16 cellular contexts compared by ENCODE assay signal in the genomic region with DNA sequence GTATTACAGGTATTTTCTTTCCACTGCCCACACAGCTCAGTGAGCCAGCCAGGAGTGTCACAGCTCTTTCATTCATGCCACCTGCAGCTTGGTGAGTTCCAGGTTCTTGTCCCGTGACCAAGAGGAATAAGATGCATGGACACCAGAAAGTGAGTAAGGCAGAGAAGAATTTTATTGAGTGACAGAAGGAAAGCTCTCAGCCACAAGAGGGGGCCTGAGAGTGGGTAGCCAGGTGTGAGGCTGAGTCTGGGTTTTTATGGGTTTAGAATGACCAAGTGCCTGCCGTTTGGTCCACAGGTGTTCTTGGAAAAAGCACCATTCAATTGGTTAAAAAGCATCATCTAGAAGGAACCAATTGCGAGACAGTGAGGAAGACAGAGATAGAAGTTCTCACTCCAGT.
A peak's percentile ranks its signal among the peaks of the same experiment; 100 is the strongest.
DNase-seq lines count a peak whose midpoint lies in the region; ATAC-seq and TF ChIP-seq lines count a peak whose summit lies in the region.
"Had no signal": no experiment of that assay in that cellular context is flagged by ENCODE, and none has a peak within 500 bp of the region (broad histone marks: within the 10 kb centered on the region; RNA-seq: fewer than 3 reads in every experiment).

No MANE protein-coding gene starts in this region.

- H3K4me2 ChIP-seq in OCI-LY1 (ENCODE audit: low read length) = no peak overlapping the region

- H3K27me3 ChIP-seq in OCI-LY1 (ENCODE audit: insufficient read depth, low read length) = no peaks in the 10 kb centered on the region

- no peaks in the 10 kb centered on the region for H4K20me1 ChIP-seq in OCI-LY1 (ENCODE audit: insufficient read depth, low read length)

- no peak overlapping the region for H3K4me3 ChIP-seq in OCI-LY1 (ENCODE audit: low read depth, low read length, poor library complexity, severe bottlenecking)

- no peaks in the 10 kb centered on the region for H3K79me2 ChIP-seq in OCI-LY1 (ENCODE audit: insufficient read depth, low read length)

- H3K4me1 ChIP-seq in OCI-LY1 (ENCODE audit: insufficient read depth, low read length, severe bottlenecking) = no peaks in the 10 kb centered on the region

- ATAC-seq in activated CD4-positive, alpha-beta T cell treated with anti-CD3 and anti-CD28 coated beads for 36 hours = no peak
- ATAC-seq in stimulated activated effector memory CD8-positive, alpha-beta T cell treated with anti-CD3 and anti-CD28 coated beads, Interleukin-12 subunit alpha, Interleukin-12 subunit beta, amount 100 ng/mL, for 72 hours = peak; percentile 26

- no peaks in the 10 kb centered on the region for H3F3A ChIP-seq in OCI-LY1 (ENCODE audit: insufficient read depth, low read length)

- no peaks in the 10 kb centered on the region for H3K4me1 Mint-ChIP-seq in activated CD4-positive, alpha-beta T cell treated with anti-CD3 and anti-CD28 coated beads for 36 hours
- H3K4me1 Mint-ChIP-seq in chondrocyte (ENCODE audit: low read depth) = no peaks in the 10 kb centered on the region
- no peaks in the 10 kb centered on the region for H3K4me1 Mint-ChIP-seq in stimulated activated effector memory CD8-positive, alpha-beta T cell treated with anti-CD3 and anti-CD28 coated beads, Interleukin-12 subunit alpha, Interleukin-12 subunit beta, amount 100 ng/mL, for 72 hours
- H3K4me1 Mint-ChIP-seq: CD14-positive monocyte had no signal

- no peaks in the 10 kb centered on the region for H3K36me3 ChIP-seq in OCI-LY1 (ENCODE audit: insufficient read depth, low read length)

- H3K9me2 ChIP-seq in OCI-LY1 (ENCODE audit: low read depth, low read length) = no peaks in the 10 kb centered on the region

- POLR2A ChIA-PET in activated CD4-positive, alpha-beta T cell treated with anti-CD3 and anti-CD28 coated beads for 36 hours (lab: Charles Lee) = no interaction called here

- no peak overlapping the region for H3K27ac Mint-ChIP-seq in activated CD4-positive, alpha-beta T cell treated with anti-CD3 and anti-CD28 coated beads for 36 hours
- H3K27ac Mint-ChIP-seq in chondrocyte (ENCODE audit: unreplicated experiment) = no peak overlapping the region
- H3K27ac Mint-ChIP-seq in stimulated activated effector memory CD8-positive, alpha-beta T cell treated with anti-CD3 and anti-CD28 coated beads, Interleukin-12 subunit alpha, Interleukin-12 subunit beta, amount 100 ng/mL, for 72 hours = no peak overlapping the region
- H3K27ac Mint-ChIP-seq: CD14-positive monocyte had no signal

- TF ChIP-seq CTCF in OCI-LY1 (IDR thresholded peaks at IDR 0.05; ENCODE audit: low read length) (peak; percentile 19; the same call in 1 of the 2 replicates), chondrocyte (IDR thresholded peaks at IDR 0.05) (peak; percentile 15)

- H3K9ac ChIP-seq in OCI-LY1 (ENCODE audit: low read length) = no peak overlapping the region

- CTCF ChIA-PET in activated CD4-positive, alpha-beta T cell treated with anti-CD3 and anti-CD28 coated beads for 36 hours (lab: Charles Lee) = interaction anchor here (1.1 to 1.2 kb wide), 2 partner anchors 760 to 1507 kb away, joined by 3 read pairs; no protein-coding TSS in a partner anchor

- H2AFZ ChIP-seq in OCI-LY1 (ENCODE audit: low read length) = no peak overlapping the region

- no peaks in the 10 kb centered on the region for H3K9me3 Mint-ChIP-seq in activated CD4-positive, alpha-beta T cell treated with anti-CD3 and anti-CD28 coated beads for 36 hours (ENCODE audit: low read depth)
- no peaks in the 10 kb centered on the region for H3K9me3 Mint-ChIP-seq in chondrocyte (ENCODE audit: low read depth)
- peaks cover 2% of the 10 kb centered on the region for H3K9me3 Mint-ChIP-seq in stimulated activated effector memory CD8-positive, alpha-beta T cell treated with anti-CD3 and anti-CD28 coated beads, Interleukin-12 subunit alpha, Interleukin-12 subunit beta, amount 100 ng/mL, for 72 hours

- intact Hi-C loops in activated CD4-positive, alpha-beta T cell treated with anti-CD3 and anti-CD28 coated beads for 36 hours (cut with DNase I, micrococcal nuclease) = loop anchor here in 1 of 2 experiments (10.0 kb wide), 1 partner anchor 1505 kb away; a partner anchor contains a TSS

- H3K27ac ChIP-seq in OCI-LY1 (ENCODE audit: low read depth, low read length, poor library complexity, severe bottlenecking) = no peak overlapping the region

- H3K36me3 Mint-ChIP-seq in activated CD4-positive, alpha-beta T cell treated with anti-CD3 and anti-CD28 coated beads for 36 hours (ENCODE audit: low read depth) = no peaks in the 10 kb centered on the region
- no peaks in the 10 kb centered on the region for H3K36me3 Mint-ChIP-seq in chondrocyte (ENCODE audit: low read depth)
- H3K36me3 Mint-ChIP-seq in stimulated activated effector memory CD8-positive, alpha-beta T cell treated with anti-CD3 and anti-CD28 coated beads, Interleukin-12 subunit alpha, Interleukin-12 subunit beta, amount 100 ng/mL, for 72 hours = no peaks in the 10 kb centered on the region
- H3K36me3 Mint-ChIP-seq: CD14-positive monocyte had no signal

- no peak overlapping the region for H3K4me3 Mint-ChIP-seq in activated CD4-positive, alpha-beta T cell treated with anti-CD3 and anti-CD28 coated beads for 36 hours
- no peak overlapping the region for H3K4me3 Mint-ChIP-seq in chondrocyte (ENCODE audit: unreplicated experiment)
- no peak overlapping the region for H3K4me3 Mint-ChIP-seq in stimulated activated effector memory CD8-positive, alpha-beta T cell treated with anti-CD3 and anti-CD28 coated beads, Interleukin-12 subunit alpha, Interleukin-12 subunit beta, amount 100 ng/mL, for 72 hours
- H3K4me3 Mint-ChIP-seq: CD14-positive monocyte had no signal

- DNase-seq in activated CD4-positive, alpha-beta T cell treated with anti-CD3 and anti-CD28 coated beads for 36 hours = peak; percentile 3
- no peak for DNase-seq in activated CD4-positive, alpha-beta T cell treated with anti-CD3 and anti-CD28 coated beads for 4 hours
- DNase-seq in chondrocyte (ENCODE audit: low spot score) (no peak), retina (no peak), OCI-M2 (lab: John Stamatoyannopoulos, UW; ENCODE audit: unreplicated experiment) (no peak)
- no peak for DNase-seq in stimulated activated effector memory CD8-positive, alpha-beta T cell treated with anti-CD3 and anti-CD28 coated beads, Interleukin-12 subunit alpha, Interleukin-12 subunit beta, amount 100 ng/mL, for 72 hours (ENCODE audit: low spot score in 2 of 2)
- no peak for DNase-seq in activated CD4-positive, CD25-positive, alpha-beta regulatory T cell (lab: John Stamatoyannopoulos, UW)
- DNase-seq: 8988T, COR-L47, KBM-7, NCI-H1092 treated with DMSO at 0.1 percent for 48 hours, NCI-H1694, NCI-H69, SHP77 had no signal

- no peaks in the 10 kb centered on the region for H3K9me3 ChIP-seq in OCI-LY1 (ENCODE audit: low read length)

- H3K27me3 Mint-ChIP-seq in activated CD4-positive, alpha-beta T cell treated with anti-CD3 and anti-CD28 coated beads for 36 hours = no peaks in the 10 kb centered on the region
- peaks cover 5% of the 10 kb centered on the region for H3K27me3 Mint-ChIP-seq in chondrocyte (ENCODE audit: low read depth)
